23 cellular contexts compared by ENCODE assay signal in genomic region chr21:35481005-35481404, GRCh38.
"Had no signal": no experiment of that assay in that cellular context is flagged by ENCODE, and none has a peak within 500 bp of the region (broad histone marks: within the 10 kb centered on the region; RNA-seq: fewer than 3 reads in every experiment).

No MANE protein-coding gene starts in this region.

- DNase-seq: heart left ventricle; hypothalamus; immature natural killer cell; kidney; left colon; left lung; lower lobe of right lung; midbrain; mucosa of descending colon; naive thymus-derived CD4-positive, alpha-beta T cell; ovary; retina; right cardiac atrium; spleen; stimulated activated CD4-positive, alpha-beta T cell treated with anti-CD3 and anti-CD28 coated beads, Interleukin-4, amount 100 ng/mL, for 24 hours; stimulated activated naive CD4-positive, alpha-beta T cell treated with Interleukin-2 at 50 U/mL for 16 hours; stimulated activated naive CD8-positive, alpha-beta T cell treated with anti-CD3 and anti-CD28 coated beads, Interleukin-15, amount 100 ng/mL, for 72 hours; substantia nigra had no signal

- H3K4me3 ChIP-seq: heart left ventricle, left lung, lower lobe of right lung, mucosa of descending colon, ovary, skin epidermis, spleen, tibial nerve had no signal

- ATAC-seq: heart left ventricle; left colon; left lung; lower lobe of right lung; mucosa of descending colon; naive thymus-derived CD4-positive, alpha-beta T cell; natural killer cell treated with Interleukin-12 subunit alpha and Interleukin-12 subunit beta and Interleukin-15 and Interleukin-18, amount 100 ng/mL, for 72 hours; right cardiac atrium; sciatic nerve; stimulated activated effector memory CD8-positive, alpha-beta T cell treated with anti-CD3 and anti-CD28 coated beads, Interleukin-12 subunit alpha, Interleukin-12 subunit beta, amount 100 ng/mL, for 72 hours; stimulated activated naive CD8-positive, alpha-beta T cell treated with anti-CD3 and anti-CD28 coated beads, Interleukin-15, amount 100 ng/mL, for 72 hours had no signal

- H3K9me3 ChIP-seq: lower lobe of right lung, mucosa of descending colon, ovary, tibial nerve had no signal

- H3K27me3 ChIP-seq: left lung, ovary, spleen, tibial nerve had no signal

- H3K36me3 ChIP-seq: heart left ventricle, left lung, lower lobe of right lung, ovary, spleen, tibial nerve had no signal

- H3K27ac ChIP-seq: heart left ventricle, left lung, lower lobe of right lung, ovary, skin epidermis, spleen, tibial nerve had no signal
